15 cellular contexts compared by ENCODE assay signal in the genomic region with DNA sequence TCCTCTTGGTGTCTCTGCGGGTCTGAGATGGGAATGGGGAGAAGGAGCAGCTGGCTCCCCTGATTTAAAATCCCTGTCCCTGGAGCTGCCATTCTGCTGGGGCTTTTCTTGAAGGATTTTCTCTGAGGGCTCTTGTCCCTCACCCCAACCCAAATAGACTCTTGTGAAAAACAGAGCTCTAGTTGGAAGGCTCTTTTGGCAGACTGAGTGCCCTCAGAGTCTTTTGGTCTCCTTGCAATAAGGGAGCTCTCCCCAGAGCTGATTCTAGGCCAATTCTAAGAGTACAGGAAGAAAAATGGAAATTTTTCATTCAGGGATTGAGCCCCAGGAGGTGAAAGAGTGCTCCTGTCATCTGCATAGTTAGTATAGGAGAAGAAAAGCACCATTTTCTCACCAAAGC.
DNase-seq lines count a peak whose midpoint lies in the region; ATAC-seq, FAIRE-seq and TF ChIP-seq lines count a peak whose summit lies in the region.
"Had no signal": no experiment of that assay in that cellular context is flagged by ENCODE, and none has a peak within 500 bp of the region (broad histone marks: within the 10 kb centered on the region; RNA-seq: fewer than 3 reads in every experiment).

No MANE protein-coding gene starts in this region.

- H2AFZ ChIP-seq in endothelial cell of umbilical vein (ENCODE audit: low read depth, low read length) (peak overlapping the region; percentile 17), MM.1S (ENCODE audit: low read length) (no peak overlapping the region)

- H3K27me3 ChIP-seq in CD4-positive, CD25-positive, alpha-beta regulatory T cell (ENCODE audit: control insufficient read depth, insufficient read depth, low read length) = no peaks in the 10 kb centered on the region
- no peaks in the 10 kb centered on the region for H3K27me3 ChIP-seq in endothelial cell of umbilical vein (ENCODE audit: control insufficient read depth in 2 of 2, insufficient read depth in 2 of 2, low read length in 2 of 2)
- H3K27me3 ChIP-seq in MM.1S (replicated peaks; ENCODE audit: insufficient read depth, low read length) = no peaks in the 10 kb centered on the region
- H3K27me3 ChIP-seq: BLaER1 had no signal

- no peaks in the 10 kb centered on the region for H3K9me3 ChIP-seq in CD4-positive, CD25-positive, alpha-beta regulatory T cell (ENCODE audit: control insufficient read depth in 2 of 2, low read length in 2 of 2)
- H3K9me3 ChIP-seq in endothelial cell of umbilical vein (replicated peaks; ENCODE audit: control insufficient read depth, insufficient read depth, low read length) (no peaks in the 10 kb centered on the region), MM.1S (replicated peaks; ENCODE audit: insufficient read depth, low read length) (no peaks in the 10 kb centered on the region)
- H3K9me3 ChIP-seq: BLaER1 had no signal

- no peaks in the 10 kb centered on the region for H3K27me3 Mint-ChIP-seq in T-helper 2 cell treated with Interferon-gamma antibody and Interleukin-4, amounts not matched to agents 5 μg/mL and 100 μg/mL, for 36 hours (ENCODE audit: low read depth)
- no peaks in the 10 kb centered on the region for H3K27me3 Mint-ChIP-seq in CD4-positive, CD25-positive, alpha-beta regulatory T cell
- no peaks in the 10 kb centered on the region for H3K27me3 Mint-ChIP-seq in naive thymus-derived CD8-positive, alpha-beta T cell

- H3K4me1 ChIP-seq in CD4-positive, CD25-positive, alpha-beta regulatory T cell (ENCODE audit: control insufficient read depth, insufficient read depth, low read length, poor library complexity, severe bottlenecking) = peaks cover 23% of the 10 kb centered on the region
- H3K4me1 ChIP-seq in endothelial cell of umbilical vein (ENCODE audit: control insufficient read depth, extremely low read depth, insufficient read depth, low read length) = peaks cover 51% of the 10 kb centered on the region
- H3K4me1 ChIP-seq in MM.1S (ENCODE audit: low read length) = no peaks in the 10 kb centered on the region

- ATAC-seq in CD4-positive, CD25-positive, alpha-beta regulatory T cell (ENCODE audit: low read depth in 2 of 2) = no peak
- ATAC-seq in naive thymus-derived CD8-positive, alpha-beta T cell = no peak
- no peak for ATAC-seq in HG03097 (IDR thresholded peaks at IDR 0.05; ENCODE audit: low FRiP score, unreplicated experiment)
- ATAC-seq: PC-3 had no signal

- H3K9me2 ChIP-seq in MM.1S (replicated peaks; ENCODE audit: insufficient read depth, low read length) = no peaks in the 10 kb centered on the region

- peak overlapping the region; percentile 57 for H3K9ac ChIP-seq in endothelial cell of umbilical vein (replicated peaks; ENCODE audit: extremely low read depth, insufficient read depth, low read length)
- no peak overlapping the region for H3K9ac ChIP-seq in MM.1S (ENCODE audit: low read length)
- H3K9ac ChIP-seq: BLaER1 had no signal

- dilution Hi-C loops in endothelial cell of umbilical vein (cut with MboI; ENCODE audit: extremely low pct_ligation_motif_present, low sequenced_read_pairs) = no loop called here

- no peak for FAIRE-seq in endothelial cell of umbilical vein (lab: Jason Lieb, UNC)

- H3K9me1 ChIP-seq in endothelial cell of umbilical vein (replicated peaks; ENCODE audit: control insufficient read depth, extremely low read depth, insufficient read depth, low read length) = no peaks in the 10 kb centered on the region

- H3K9me3 Mint-ChIP-seq in T-helper 2 cell treated with Interferon-gamma antibody and Interleukin-4, amounts not matched to agents 5 μg/mL and 100 μg/mL, for 36 hours = peaks cover 3% of the 10 kb centered on the region
- peaks cover 0 to 1% (median 0%) of the 10 kb centered on the region in 7 donors for H3K9me3 Mint-ChIP-seq in CD4-positive, CD25-positive, alpha-beta regulatory T cell
- peaks cover 0 to 2% (median 0%) of the 10 kb centered on the region in 9 donors for H3K9me3 Mint-ChIP-seq in naive thymus-derived CD8-positive, alpha-beta T cell

- H3F3A ChIP-seq in MM.1S (ENCODE audit: insufficient read depth, low read length) = no peaks in the 10 kb centered on the region

- H3K36me3 ChIP-seq in CD4-positive, CD25-positive, alpha-beta regulatory T cell (ENCODE audit: control insufficient read depth, insufficient read depth, low read length) = no peaks in the 10 kb centered on the region
- no peaks in the 10 kb centered on the region for H3K36me3 ChIP-seq in endothelial cell of umbilical vein (ENCODE audit: control insufficient read depth in 2 of 2, extremely low read depth in 1 of 2, insufficient read depth in 2 of 2, low read length in 2 of 2)
- H3K36me3 ChIP-seq in MM.1S (replicated peaks; ENCODE audit: insufficient read depth, low read length) = no peaks in the 10 kb centered on the region
- H3K36me3 ChIP-seq: BLaER1 had no signal

- no TSS peak for BruUV-seq in endothelial cell of umbilical vein (replicated peaks; lab: Mats Ljungman, UMichigan)

- no peaks in the 10 kb centered on the region for H3K36me3 Mint-ChIP-seq in T-helper 2 cell treated with Interferon-gamma antibody and Interleukin-4, amounts not matched to agents 5 μg/mL and 100 μg/mL, for 36 hours (ENCODE audit: low read depth)
- no peaks in the 10 kb centered on the region for H3K36me3 Mint-ChIP-seq in CD4-positive, CD25-positive, alpha-beta regulatory T cell
- H3K36me3 Mint-ChIP-seq in naive thymus-derived CD8-positive, alpha-beta T cell = no peaks in the 10 kb centered on the region

- CTCF ChIA-PET in endothelial cell of umbilical vein (lab: Charles Lee) = interaction anchor here (1.2 to 5.0 kb wide), 7 partner anchors 14 to 789 kb away, joined by 3 to 43 read pairs (median 8); no protein-coding TSS in a partner anchor

- H3K79me2 ChIP-seq in endothelial cell of umbilical vein (ENCODE audit: control insufficient read depth, insufficient read depth, low read length) (no peaks in the 10 kb centered on the region), MM.1S (ENCODE audit: low read length) (no peaks in the 10 kb centered on the region)

- intact Hi-C loops in endothelial cell of umbilical vein (cut with micrococcal nuclease) = loop anchor here (2.0 to 10.0 kb wide), 5 partner anchors 49 to 779 kb away; no protein-coding TSS in a partner anchor

- POLR2A ChIA-PET in endothelial cell of umbilical vein (lab: Charles Lee) = interaction anchor here (0.8 to 3.0 kb wide), 4 partner anchors 12 to 110 kb away, joined by 3 to 13 read pairs (median 3); no protein-coding TSS in a partner anchor
- POLR2A ChIA-PET in naive thymus-derived CD8-positive, alpha-beta T cell (lab: Charles Lee) = interaction anchor here (0.6 to 1.4 kb wide), 2 partner anchors 52 to 759 kb away, joined by 3 read pairs; no protein-coding TSS in a partner anchor

- H3K4me2 ChIP-seq in endothelial cell of umbilical vein (ENCODE audit: insufficient read depth, low read length) (peak overlapping the region; percentile 81), MM.1S (ENCODE audit: low read depth, low read length) (no peak overlapping the region)

- no peak overlapping the region for H3K4me3 ChIP-seq in CD4-positive, CD25-positive, alpha-beta regulatory T cell (ENCODE audit: low read depth, low read length)
- H3K4me3 ChIP-seq in endothelial cell of umbilical vein (replicated peaks in 1 of 3; ENCODE audit: insufficient read depth in 1 of 3, low read depth in 1 of 3, low read length in 3 of 3) = no peak overlapping the region
- no peak overlapping the region for H3K4me3 ChIP-seq in MM.1S (ENCODE audit: low read length)
- H3K4me3 ChIP-seq: BLaER1 had no signal

- TF ChIP-seq CTCF in endothelial cell of umbilical vein (IDR thresholded peaks at IDR 0.05; ENCODE audit: extremely low read depth in 1 of 2, insufficient read depth in 1 of 2, low read depth in 1 of 2, low read length in 2 of 2) (no peak), MM.1S (IDR thresholded peaks at IDR 0.05; ENCODE audit: low read length) (no peak)

- H3K4me1 Mint-ChIP-seq in T-helper 2 cell treated with Interferon-gamma antibody and Interleukin-4, amounts not matched to agents 5 μg/mL and 100 μg/mL, for 36 hours (ENCODE audit: low read depth) = peaks cover 29% of the 10 kb centered on the region
- peaks cover 16 to 36% (median 26%) of the 10 kb centered on the region in 4 donors for H3K4me1 Mint-ChIP-seq in CD4-positive, CD25-positive, alpha-beta regulatory T cell
- peaks cover 25 to 45% (median 30%) of the 10 kb centered on the region in 4 donors for H3K4me1 Mint-ChIP-seq in naive thymus-derived CD8-positive, alpha-beta T cell

- no peak overlapping the region for H3K27ac ChIP-seq in CD4-positive, CD25-positive, alpha-beta regulatory T cell (ENCODE audit: insufficient read depth, low read length, poor library complexity, severe bottlenecking)
- peak overlapping the region; percentile 86 for H3K27ac ChIP-seq in endothelial cell of umbilical vein (ENCODE audit: insufficient read depth, low read depth, low read length)
- H3K27ac ChIP-seq in MM.1S (ENCODE audit: low read length) = no peak overlapping the region
- H3K27ac ChIP-seq: BLaER1 had no signal

- no peak for DNase-seq in T-helper 2 cell treated with Interferon-gamma antibody and Interleukin-4, amounts not matched to agents 5 μg/mL and 100 μg/mL, for 36 hours (ENCODE audit: low spot score)
- DNase-seq in T-helper 2 cell (no peak), endothelial cell of umbilical vein (ENCODE audit: low read depth, low spot score) (no peak), MM.1S (no peak), OCI-M2 (lab: John Stamatoyannopoulos, UW; ENCODE audit: unreplicated experiment) (no peak)
- no peak for DNase-seq in CD4-positive, CD25-positive, alpha-beta regulatory T cell
- DNase-seq in naive thymus-derived CD8-positive, alpha-beta T cell = no peak
- DNase-seq: 8988T, EL, H7, NCI-H187 treated with DMSO at 0.1 percent for 48 hours, NCI-H446, PC-3 had no signal

- H4K20me1 ChIP-seq in endothelial cell of umbilical vein (replicated peaks; ENCODE audit: control insufficient read depth, extremely low read depth, insufficient read depth, low read length) = no peaks in the 10 kb centered on the region
- no peaks in the 10 kb centered on the region for H4K20me1 ChIP-seq in MM.1S (ENCODE audit: insufficient read depth, low read length)
- H4K20me1 ChIP-seq: BLaER1 had no signal

- no peak for TF ChIP-seq POLR2A in endothelial cell of umbilical vein (IDR thresholded peaks at IDR 0.05; ENCODE audit: low read depth, low read length)

- H3K4me3 Mint-ChIP-seq in T-helper 2 cell treated with Interferon-gamma antibody and Interleukin-4, amounts not matched to agents 5 μg/mL and 100 μg/mL, for 36 hours = no peak overlapping the region
- H3K4me3 Mint-ChIP-seq in CD4-positive, CD25-positive, alpha-beta regulatory T cell = no peak overlapping the region
- H3K4me3 Mint-ChIP-seq in naive thymus-derived CD8-positive, alpha-beta T cell = peak overlapping the region in 6 of 10 donors; percentile 38 to 70 (median 64)

- H3K27ac Mint-ChIP-seq in T-helper 2 cell treated with Interferon-gamma antibody and Interleukin-4, amounts not matched to agents 5 μg/mL and 100 μg/mL, for 36 hours = peak overlapping the region; percentile 32
- H3K27ac Mint-ChIP-seq in CD4-positive, CD25-positive, alpha-beta regulatory T cell = peak overlapping the region in 2 of 3 donors; percentile 72 to 85
- peak overlapping the region in 8 of 10 donors; percentile 10 to 86 (median 52) for H3K27ac Mint-ChIP-seq in naive thymus-derived CD8-positive, alpha-beta T cell

TF ChIP-seq in endothelial cell of umbilical vein, 7 proteins besides CTCF, POLR2A, EP300 and RAD21 (continues in another document):
- no peak for TF ChIP-seq POLR2AphosphoS5 (IDR thresholded peaks at IDR 0.05; ENCODE audit: insufficient read depth, low read depth, low read length)
- TF ChIP-seq JUN (IDR thresholded peaks at IDR 0.05; ENCODE audit: borderline replicate concordance, insufficient read depth, insufficient read length, low read depth) = no peak

Comparison
In these comparisons a context has a peak if more than half of its experiments do, and no peak if none do; other contexts are left out.
1. H3K4me3 Mint-ChIP-seq: peak in naive thymus-derived CD8-positive, alpha-beta T cell (6 of 10); none in T-helper 2 cell treated with Interferon-gamma antibody and Interleukin-4, amounts not matched to agents 5 μg/mL and 100 μg/mL, for 36 hours (single experiment) and CD4-positive, CD25-positive, alpha-beta regulatory T cell (0 of 4).
2. Peak in every context shown above with its lines, with median percentiles within 50 percentile points of each other: H3K27ac Mint-ChIP-seq.